9 cellular contexts compared by ENCODE assay signal in the genomic region with DNA sequence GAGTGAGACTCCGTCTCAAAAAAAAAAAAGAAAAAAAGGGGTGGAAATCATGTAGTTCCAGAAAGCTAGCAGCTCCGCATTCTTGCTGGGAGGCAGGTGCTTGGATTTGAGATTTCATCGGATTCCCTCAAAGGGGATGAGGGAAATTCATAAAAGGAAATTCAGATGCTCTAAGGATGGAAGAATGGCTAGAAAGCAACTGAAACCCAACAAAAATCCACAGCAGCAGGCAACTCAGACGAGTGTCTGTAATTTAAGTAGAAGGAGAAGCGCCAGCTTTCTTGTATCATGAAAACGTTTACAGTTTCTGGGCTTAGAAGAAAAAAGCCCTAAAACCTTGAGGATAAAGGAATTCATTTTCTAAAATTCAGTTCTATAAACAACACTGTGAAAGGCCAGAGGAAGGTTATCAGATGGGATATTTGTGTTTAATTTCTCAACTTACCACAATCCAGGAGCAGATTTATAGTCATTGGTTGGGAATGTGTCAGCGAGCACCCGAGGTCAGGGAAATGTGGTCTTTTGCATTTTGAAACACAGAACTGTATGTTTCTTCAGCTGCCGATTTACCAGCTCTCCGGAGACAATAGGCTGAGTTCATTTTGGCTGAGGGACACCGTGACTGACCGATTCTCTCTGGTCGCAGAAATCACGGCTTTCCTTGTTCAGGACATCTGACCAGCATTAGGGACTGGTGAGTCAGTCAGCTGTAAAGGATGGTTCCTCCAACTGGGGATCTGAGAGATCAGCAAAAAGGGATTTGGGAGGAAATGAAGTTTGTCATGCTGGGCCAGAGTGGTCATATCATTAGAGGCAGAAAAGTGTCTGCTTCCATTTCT.
A peak's percentile ranks its signal among the peaks of the same experiment; 100 is the strongest.
DNase-seq lines count a peak whose midpoint lies in the region; ATAC-seq and TF ChIP-seq lines count a peak whose summit lies in the region.
"Had no signal": no experiment of that assay in that cellular context is flagged by ENCODE, and none has a peak within 500 bp of the region (broad histone marks: within the 10 kb centered on the region; RNA-seq: fewer than 3 reads in every experiment).

No MANE protein-coding gene starts in this region.

- H3K27me3 Mint-ChIP-seq in CD8-positive, alpha-beta T cell (ENCODE audit: low read depth): peaks cover 30% of the 10 kb centered on the region

- intact Hi-C loops in aorta (cut with DNase I): loop anchor here (5.0 kb wide), 2 partner anchors 65 to 175 kb away; no protein-coding TSS in a partner anchor
- intact Hi-C loops in CD8-positive, alpha-beta T cell (cut with DNase I, micrococcal nuclease): no loop called here

- H3K9me3 ChIP-seq in ectodermal cell (ENCODE audit: control insufficient read depth, low read length) (no peaks in the 10 kb centered on the region), muscle layer of duodenum (ENCODE audit: control insufficient read depth in 1 of 2, low read length in 2 of 2) (no peaks in the 10 kb centered on the region), aorta (ENCODE audit: control insufficient read depth, low read length) (no peaks in the 10 kb centered on the region)
- no peaks in the 10 kb centered on the region for H3K9me3 ChIP-seq in CD8-positive, alpha-beta T cell (ENCODE audit: low read length)

- H3K27ac Mint-ChIP-seq in CD8-positive, alpha-beta T cell: no peak overlapping the region
- H3K27ac Mint-ChIP-seq: activated B cell treated with CpG ODN at 0.5 μM for 24 hours had no signal

- H3K27me3 ChIP-seq in ectodermal cell (ENCODE audit: control insufficient read depth, insufficient read depth, low read length, poor library complexity, severe bottlenecking): no peaks in the 10 kb centered on the region
- no peaks in the 10 kb centered on the region for H3K27me3 ChIP-seq in muscle layer of duodenum (ENCODE audit: low read depth, low read length)
- H3K27me3 ChIP-seq in aorta (ENCODE audit: control insufficient read depth in 1 of 2, insufficient read depth in 2 of 2, low read length in 1 of 2): no peaks in the 10 kb centered on the region
- no peaks in the 10 kb centered on the region for H3K27me3 ChIP-seq in CD8-positive, alpha-beta T cell (ENCODE audit: insufficient read depth, low read length)

- no peaks in the 10 kb centered on the region for H3K9me3 Mint-ChIP-seq in CD8-positive, alpha-beta T cell
- H3K9me3 Mint-ChIP-seq: activated B cell treated with CpG ODN at 0.5 μM for 24 hours had no signal

- peaks cover 3% of the 10 kb centered on the region for H3K4me1 Mint-ChIP-seq in CD8-positive, alpha-beta T cell (ENCODE audit: low read depth)
- H3K4me1 Mint-ChIP-seq: activated B cell treated with CpG ODN at 0.5 μM for 24 hours had no signal

- CTCF ChIA-PET in CD8-positive, alpha-beta T cell (lab: Charles Lee): no interaction called here

- no peaks in the 10 kb centered on the region for H3K36me3 Mint-ChIP-seq in CD8-positive, alpha-beta T cell

- peaks cover 7% of the 10 kb centered on the region for H3K4me1 ChIP-seq in ectodermal cell (ENCODE audit: control insufficient read depth, insufficient read depth, low read length)
- H3K4me1 ChIP-seq in muscle layer of duodenum (ENCODE audit: control insufficient read depth in 1 of 2, insufficient read depth in 2 of 2, low read length in 2 of 2): peaks cover 4 to 10% of the 10 kb centered on the region in 2 donors
- H3K4me1 ChIP-seq in aorta (ENCODE audit: control insufficient read depth in 1 of 2, insufficient read depth in 2 of 2, low read length in 2 of 2): peaks cover 3 to 9% of the 10 kb centered on the region in 2 donors
- H3K4me1 ChIP-seq in CD8-positive, alpha-beta T cell (ENCODE audit: insufficient read depth, low read length): no peaks in the 10 kb centered on the region

- no peak for TF ChIP-seq CTCF in CD8-positive, alpha-beta T cell (IDR thresholded peaks at IDR 0.05)

- H3K36me3 ChIP-seq in ectodermal cell (ENCODE audit: control insufficient read depth, insufficient read depth, low read length) (no peaks in the 10 kb centered on the region), muscle layer of duodenum (ENCODE audit: control insufficient read depth in 1 of 2, insufficient read depth in 2 of 2, low read length in 2 of 2) (no peaks in the 10 kb centered on the region), aorta (ENCODE audit: control insufficient read depth in 1 of 2, insufficient read depth in 2 of 2, low read length in 1 of 2) (no peaks in the 10 kb centered on the region)
- no peaks in the 10 kb centered on the region for H3K36me3 ChIP-seq in CD8-positive, alpha-beta T cell (ENCODE audit: insufficient read depth, low read length)

- 76 to 78% methylated on average over 14 of the region's 14 CpGs for WGBS in ectodermal cell, 2 experiments
- WGBS in aorta, 2 donors: 6 to 8% methylated on average over 14 of the region's 14 CpGs

- H3K27ac ChIP-seq in ectodermal cell (ENCODE audit: insufficient read depth, low read depth, low read length, poor library complexity, severe bottlenecking) (peak overlapping the region; percentile 69), muscle layer of duodenum (ENCODE audit: low read length) (peak overlapping the region; percentile 34), aorta (ENCODE audit: low read depth in 1 of 2, low read length in 2 of 2) (peak overlapping the region; percentile 57 to 85)
- no peak overlapping the region for H3K27ac ChIP-seq in CD8-positive, alpha-beta T cell (ENCODE audit: low read depth, low read length)

- peak; percentile 71 for ATAC-seq in aorta (ENCODE audit: low FRiP score)
- no peak for ATAC-seq in CD8-positive, alpha-beta T cell

- POLR2A ChIA-PET in CD8-positive, alpha-beta T cell (lab: Charles Lee): no interaction called here

- DNase-seq in MV-4-11 (lab: John Stamatoyannopoulos, UW) (peak; percentile 25), aorta (peak in 1 of 2 donors; percentile 75), inferior parietal cortex (ENCODE audit: extremely low spot score) (no peak)
- DNase-seq in stimulated activated CD4-positive, alpha-beta T cell treated with anti-CD3 and anti-CD28 coated beads, Interleukin-1b, Interleukin-23, amount 100 ng/mL, for 48 hours: no peak
- DNase-seq in CD8-positive, alpha-beta T cell: no peak
- DNase-seq: activated B cell treated with CpG ODN at 0.5 μM for 24 hours, glutamatergic neuron had no signal

- no peak overlapping the region for H3K4me3 ChIP-seq in ectodermal cell (ENCODE audit: insufficient read depth, low read depth, low read length)
- H3K4me3 ChIP-seq in muscle layer of duodenum (ENCODE audit: low read depth in 1 of 2, low read length in 2 of 2): no peak overlapping the region
- no peak overlapping the region for H3K4me3 ChIP-seq in aorta (ENCODE audit: low read length in 2 of 2)
- H3K4me3 ChIP-seq in CD8-positive, alpha-beta T cell (ENCODE audit: low read depth, low read length): no peak overlapping the region

- H3K4me3 Mint-ChIP-seq in CD8-positive, alpha-beta T cell: no peak overlapping the region
- H3K4me3 Mint-ChIP-seq: activated B cell treated with CpG ODN at 0.5 μM for 24 hours had no signal

Comparison
In these comparisons a context has a peak if more than half of its experiments do, and no peak if none do; other contexts are left out.
1. intact Hi-C loops: an anchor here in aorta (5.0 kb wide); none called in CD8-positive, alpha-beta T cell.